Comparison of ENCODE assay signal across 1 cellular context in genomic region chr1:47435506-47436303, GRCh38.
TF ChIP-seq lines count a peak whose summit lies in the region.

No MANE protein-coding gene starts in this region.

TF ChIP-seq in K562, 482 proteins besides CTCF, POLR2A, EP300 and RAD21 (continued from another document):
- TF ChIP-seq GTF3C2 (IDR thresholded peaks at IDR 0.05; ENCODE audit: borderline replicate concordance, extremely low read depth, insufficient read length): no peak
